Comparison of ENCODE assay signal across 8 cellular contexts in genomic region chr2:101305492-101306123, GRCh38. TPM values are rescaled to one million over a fixed set of nuclear protein-coding genes. Genes with fewer than 3 reads are reported as not detected.
A peak's percentile ranks its signal among the peaks of the same experiment; 100 is the strongest.
DNase-seq lines count a peak whose midpoint lies in the region; ATAC-seq and TF ChIP-seq lines count a peak whose summit lies in the region.

No MANE protein-coding gene starts in this region.

- TF ChIP-seq EP300 in esophagus muscularis mucosa (IDR thresholded peaks at IDR 0.05) = no peak

- ATAC-seq in T-helper 17 cell = no peak
- ATAC-seq in GM18909 (IDR thresholded peaks at IDR 0.05; ENCODE audit: poor library complexity, unreplicated experiment) = no peak

- no peak for TF ChIP-seq POLR2A in esophagus muscularis mucosa (IDR thresholded peaks at IDR 0.05; ENCODE audit: low read depth)

- H3K36me3 Mint-ChIP-seq in T-helper 17 cell (ENCODE audit: low read depth) = peaks cover 7% of the 10 kb centered on the region

- no peaks in the 10 kb centered on the region for H3K9me3 ChIP-seq in T-helper 17 cell (ENCODE audit: control insufficient read depth, low read length, poor library complexity, severe bottlenecking)
- H3K9me3 ChIP-seq in esophagus muscularis mucosa = no peaks in the 10 kb centered on the region
- no peaks in the 10 kb centered on the region for H3K9me3 ChIP-seq in SJCRH30 (replicated peaks)

- peak overlapping the region; percentile 99 for H3K27ac Mint-ChIP-seq in T-helper 17 cell

- H3K36me3 ChIP-seq in esophagus muscularis mucosa (peaks cover 0 to 3% (median 0%) of the 10 kb centered on the region in 4 donors), SJCRH30 (no peaks in the 10 kb centered on the region)

- WGBS in esophagus muscularis mucosa = 54% methylated on average over 7 of the region's 7 CpGs

- intact Hi-C loops in esophagus muscularis mucosa (cut with DNase I) = loop anchor here (5.0 kb wide), 1 partner anchor 53 kb away; the partner anchor contains the start of gene CNOT11

- no peaks in the 10 kb centered on the region for H3K27me3 ChIP-seq in esophagus muscularis mucosa
- no peaks in the 10 kb centered on the region for H3K27me3 ChIP-seq in SJCRH30

- DNase-seq in G401 (ENCODE audit: low spot score) (peak; percentile 14), T-helper 17 cell (no peak), esophagus muscularis mucosa (ENCODE audit: extremely low spot score) (peak; percentile 75), retinal pigment epithelial cell (ENCODE audit: low read depth) (peak; percentile 30), SJCRH30 (no peak), NCI-H187 (lab: John Stamatoyannopoulos, UW) (no peak), GM13976 (ENCODE audit: low spot score) (no peak)

- in situ Hi-C loops in G401 (cut with HindIII; ENCODE audit: low sequenced_read_pairs) (no loop called here), GM13976 (cut with MboI; ENCODE audit: low sequenced_read_pairs, unreplicated experiment) (no loop called here)

- peak overlapping the region; percentile 82 to 96 (median 92) for H3K4me3 ChIP-seq in esophagus muscularis mucosa
- peak overlapping the region; percentile 71 for H3K4me3 ChIP-seq in retinal pigment epithelial cell (ENCODE audit: low read length)
- H3K4me3 ChIP-seq in SJCRH30 = no peak overlapping the region

- H3K27ac ChIP-seq in esophagus muscularis mucosa (replicated peaks in 1 of 4) (peak overlapping the region in 3 of 4 donors; percentile 10 to 91 (median 90)), SJCRH30 (no peak overlapping the region)

- peak overlapping the region; percentile 100 for H3K4me3 Mint-ChIP-seq in T-helper 17 cell

- H3K4me1 ChIP-seq in esophagus muscularis mucosa (peaks cover 22 to 68% (median 66%) of the 10 kb centered on the region in 4 donors), SJCRH30 (peaks cover 3% of the 10 kb centered on the region; the same call in 1 of the 2 replicates)

- no peak for TF ChIP-seq CTCF in esophagus muscularis mucosa (IDR thresholded peaks at IDR 0.05)
- TF ChIP-seq CTCF in retinal pigment epithelial cell (conservative IDR thresholded peaks at IDR 0.05; ENCODE audit: low read depth, low read length) = no peak
- no peak for TF ChIP-seq CTCF in GM13976 (IDR thresholded peaks at IDR 0.05; ENCODE audit: borderline replicate concordance, control extremely low read depth, extremely low read depth, insufficient read depth, missing control alignments)

- no peaks in the 10 kb centered on the region for H3K27me3 Mint-ChIP-seq in T-helper 17 cell

- H3K4me1 Mint-ChIP-seq in T-helper 17 cell = peaks cover 47% of the 10 kb centered on the region

RNA-seq across cellular contexts. Expression of gene RNF149, which starts 2.9 kb away (rescaled TPM):
- 21.7 and 26.7 TPM in 2 replicates for total RNA-seq in G401 (2014; rRNA removed; shearing (Covaris generic))
- total RNA-seq in T-helper 17 cell = 100 to 1,000 TPM; 180 to 185 TPM
- total RNA-seq in esophagus muscularis mucosa = 10 to 100 TPM; 29.5 to 66.6 (median 40.0) TPM
- total RNA-seq in SJCRH30 (2014; rRNA removed; shearing (Covaris generic)) = 23.1 and 33.3 TPM in 2 replicates

RNA-seq across cellular contexts. Expression of gene CNOT11, which starts 52.9 kb away (rescaled TPM):
- 82.5 and 89.0 TPM in 2 replicates for total RNA-seq in G401 (2014; rRNA removed; shearing (Covaris generic))
- total RNA-seq in T-helper 17 cell (10 to 100 TPM; 48.3 to 48.5 TPM), esophagus muscularis mucosa (10 to 100 TPM; 25.7 to 35.8 (median 29.0) TPM)
- total RNA-seq in SJCRH30 (2014; rRNA removed; shearing (Covaris generic)) = 70.1 and 74.3 TPM in 2 replicates

Comparison
In these comparisons a context has a peak if more than half of its experiments do, and no peak if none do; other contexts are left out.
1. DNase-seq: peak in G401 (single experiment), esophagus muscularis mucosa (single experiment) and retinal pigment epithelial cell (single experiment); none in T-helper 17 cell (0 of 3), SJCRH30 (0 of 2), NCI-H187 (0 of 2) and GM13976 (single experiment).